19 cellular contexts compared by ENCODE assay signal in genomic region chr1:89005286-89006151, GRCh38. TPM values are rescaled to one million over a fixed set of nuclear protein-coding genes. Genes with fewer than 3 reads are reported as not detected.
A peak's percentile ranks its signal among the peaks of the same experiment; 100 is the strongest.
DNase-seq lines count a peak whose midpoint lies in the region; TF ChIP-seq lines count a peak whose summit lies in the region.
"Had no signal": no experiment of that assay in that cellular context is flagged by ENCODE, and none has a peak within 500 bp of the region (broad histone marks: within the 10 kb centered on the region; RNA-seq: fewer than 3 reads in every experiment).

No MANE protein-coding gene starts in this region.

- H3K36me3 ChIP-seq in WERI-Rb-1, result no peaks in the 10 kb centered on the region
- H3K36me3 ChIP-seq in A673 (ENCODE audit: insufficient read depth, low read length, poor library complexity, severe bottlenecking), result no peaks in the 10 kb centered on the region
- no peaks in the 10 kb centered on the region for H3K36me3 ChIP-seq in testis (ENCODE audit: low read depth, missing control alignments)
- H3K36me3 ChIP-seq: gastrocnemius medialis had no signal

- no TSS peak for BruUV-seq in A673 (replicated peaks; lab: Mats Ljungman, UMichigan)

- no peak for TF ChIP-seq POLR2A in testis (IDR thresholded peaks at IDR 0.05)

- WGBS in testis, 2 donors, result 59 to 69% methylated on average over 9 of the region's 9 CpGs

- H3K4me3 ChIP-seq in WERI-Rb-1 (ENCODE audit: low read depth, low read length) (no peak overlapping the region), A673 (ENCODE audit: low read depth, low read length, poor library complexity, severe bottlenecking) (no peak overlapping the region), testis (no peak overlapping the region)
- H3K4me3 ChIP-seq: ascending aorta, colonic mucosa, gastrocnemius medialis, lung had no signal

- CTCF ChIA-PET in A673 (lab: Charles Lee), result no interaction called here

- intact Hi-C loops in A673 (cut with micrococcal nuclease; ENCODE audit: unreplicated experiment) (loop anchor here (10.0 kb wide), 1 partner anchor 589 kb away; no protein-coding TSS in a partner anchor), testis (cut with DNase I; ENCODE audit: low total_unique reads) (no loop called here)

- no peaks in the 10 kb centered on the region for H3K4me1 ChIP-seq in A673 (ENCODE audit: insufficient read depth, low read length, poor library complexity, severe bottlenecking)
- no peaks in the 10 kb centered on the region for H3K4me1 ChIP-seq in testis
- H3K4me1 ChIP-seq: ascending aorta, colonic mucosa, gastrocnemius medialis had no signal

- POLR2A ChIA-PET in A673 (lab: Charles Lee; ENCODE audit: low non-redundant PET), result no interaction called here

- no peaks in the 10 kb centered on the region for H3K9me3 ChIP-seq in WERI-Rb-1 (ENCODE audit: severe bottlenecking)
- H3K9me3 ChIP-seq in A673 (ENCODE audit: low read depth, low read length, poor library complexity, severe bottlenecking), result no peaks in the 10 kb centered on the region
- H3K9me3 ChIP-seq in testis, result no peaks in the 10 kb centered on the region
- H3K9me3 ChIP-seq: ascending aorta, colonic mucosa, gastrocnemius medialis had no signal

- TF ChIP-seq CTCF in WERI-Rb-1 (IDR thresholded peaks at IDR 0.05; ENCODE audit: low read depth, low read length), result no peak
- no peak for TF ChIP-seq CTCF in A673 (conservative IDR thresholded peaks at IDR 0.05; ENCODE audit: low read depth, low read length)
- no peak for TF ChIP-seq CTCF in testis (IDR thresholded peaks at IDR 0.05)

- no peak overlapping the region for H3K27ac ChIP-seq in WERI-Rb-1
- no peak overlapping the region for H3K27ac ChIP-seq in A673 (ENCODE audit: low read depth, low read length, poor library complexity, severe bottlenecking)
- no peak overlapping the region for H3K27ac ChIP-seq in testis
- H3K27ac ChIP-seq: colonic mucosa, epithelial cell of prostate, gastrocnemius medialis had no signal

- peak; percentile 57 for DNase-seq in Ammon's horn (ENCODE audit: low spot score)
- DNase-seq in WERI-Rb-1, result peak; percentile 33
- peak; percentile 62 for DNase-seq in globus pallidus (ENCODE audit: low spot score)
- DNase-seq in pons (ENCODE audit: low spot score), result peak; percentile 38
- DNase-seq in A673 (ENCODE audit: low spot score), result no peak
- no peak for DNase-seq in AML-193 (lab: John Stamatoyannopoulos, UW)
- DNase-seq in testis, result no peak
- no peak for DNase-seq in NCI-H146 treated with DMSO at 0.1 percent for 48 hours (lab: John Stamatoyannopoulos, UW; ENCODE audit: unreplicated experiment)
- DNase-seq: activated CD4-positive, alpha-beta T cell treated with anti-CD3 and anti-CD28 coated beads for 48 hours; activated gamma-delta T cell; colonic mucosa; gastrocnemius medialis; GOT3; NCI-H146; NCI-H2227 treated with DMSO at 0.1 percent for 48 hours; stimulated activated CD4-positive, alpha-beta T cell treated with anti-CD3 and anti-CD28 coated beads, Interleukin-12 subunit alpha, Interleukin-12 subunit beta, amount 100 ng/mL, for 4 hours had no signal

- H3K27me3 ChIP-seq in WERI-Rb-1 (ENCODE audit: insufficient read depth, low read depth, severe bottlenecking) (no peaks in the 10 kb centered on the region), A673 (replicated peaks; ENCODE audit: insufficient read depth, low read depth, low read length, poor library complexity) (no peaks in the 10 kb centered on the region), testis (no peaks in the 10 kb centered on the region)
- H3K27me3 ChIP-seq: ascending aorta, colonic mucosa, gastrocnemius medialis had no signal

RNA-seq across cellular contexts. Expression of gene KYAT3, which starts 13.1 kb away (rescaled TPM):
- total RNA-seq in A673 (2021), result 31.1 and 35.4 TPM in 2 replicates
- total RNA-seq in testis, result 10 to 100 TPM; 33.6 to 35.2 TPM
- polyA plus RNA-seq in testis (ENCODE audit: insufficient read depth, low read depth, low replicate concordance), result 10.4 TPM

RNA-seq across cellular contexts. Expression of gene RBMXL1, which starts 13.1 kb away (rescaled TPM):
- total RNA-seq in A673 (2021) (21.1 and 23.9 TPM in 2 replicates), testis (10 to 100 TPM; 27.8 to 38.7 TPM)
- 15.6 TPM for polyA plus RNA-seq in testis (ENCODE audit: insufficient read depth, low read depth, low replicate concordance)

RNA-seq across cellular contexts. Expression of gene GBP3, which starts 17.1 kb away (rescaled TPM):
- 2.6 and 6.3 TPM in 2 replicates for total RNA-seq in A673 (2021)
- total RNA-seq in testis, result 10 to 100 TPM in 1 of 2 donors, 1 to 10 TPM in 1; 5.3 to 11.2 TPM
- 7.1 TPM for polyA plus RNA-seq in testis (ENCODE audit: insufficient read depth, low read depth, low replicate concordance)

RNA-seq across cellular contexts. Expression of gene GBP1, which starts 59.5 kb away (rescaled TPM):
- 9.4 and 10.1 TPM in 2 replicates for total RNA-seq in A673 (2021)
- total RNA-seq in testis, result 10 to 100 TPM; 11.3 to 19.1 TPM
- 21.5 TPM for polyA plus RNA-seq in testis (ENCODE audit: insufficient read depth, low read depth, low replicate concordance)

Comparison
In these comparisons a context has a peak if more than half of its experiments do, and no peak if none do; other contexts are left out.
1. DNase-seq: peak in Ammon's horn (single experiment), WERI-Rb-1 (single experiment), globus pallidus (single experiment) and pons (single experiment); none in A673 (single experiment), AML-193 (0 of 2), testis (single experiment) and NCI-H146 treated with DMSO at 0.1 percent for 48 hours (single experiment).